13 cellular contexts compared by ENCODE assay signal in genomic region chr20:58896820-58897219, GRCh38. TPM values are rescaled to one million over a fixed set of nuclear protein-coding genes. Genes with fewer than 3 reads are reported as not detected.
DNase-seq lines count a peak whose midpoint lies in the region; ATAC-seq, FAIRE-seq and TF ChIP-seq lines count a peak whose summit lies in the region.
"Had no signal": no experiment of that assay in that cellular context is flagged by ENCODE, and none has a peak within 500 bp of the region (broad histone marks: within the 10 kb centered on the region; RNA-seq: fewer than 3 reads in every experiment).

No MANE protein-coding gene starts in this region.

- peak overlapping the region; percentile 36 to 37 for H3K27ac ChIP-seq in right atrium auricular region
- H3K27ac ChIP-seq in heart left ventricle, result peak overlapping the region in 3 of 12 donors; percentile 10 to 36 (median 31)
- no peak overlapping the region for H3K27ac ChIP-seq in muscle layer of colon (ENCODE audit: low read depth, low read length)
- peak overlapping the region; percentile 0 for H3K27ac ChIP-seq in temporal lobe (ENCODE audit: low read depth, low read length)
- no peak overlapping the region for H3K27ac ChIP-seq in upper lobe of right lung
- no peak overlapping the region for H3K27ac ChIP-seq in kidney (ENCODE audit: low read depth in 2 of 2, low read length in 2 of 2)

- H3K36me3 ChIP-seq in right atrium auricular region (no peaks in the 10 kb centered on the region), heart left ventricle (peaks cover 0 to 44% (median 6%) of the 10 kb centered on the region in 9 donors), muscle layer of colon (ENCODE audit: insufficient read depth, low read length) (peaks cover 9% of the 10 kb centered on the region), upper lobe of right lung (peaks cover 22% of the 10 kb centered on the region), kidney (ENCODE audit: control insufficient read depth in 1 of 2, insufficient read depth in 2 of 2, low read length in 2 of 2) (peaks cover 0 to 14% of the 10 kb centered on the region in 2 donors)

- H3K27me3 Mint-ChIP-seq in activated naive CD8-positive, alpha-beta T cell treated with anti-CD3 and anti-CD28 coated beads for 36 hours, result peaks cover 4% of the 10 kb centered on the region

- H3K27me3 ChIP-seq in right atrium auricular region (no peaks in the 10 kb centered on the region), heart left ventricle (no peaks in the 10 kb centered on the region), muscle layer of colon (ENCODE audit: control insufficient read depth in 1 of 2, insufficient read depth in 2 of 2, low read length in 2 of 2) (no peaks in the 10 kb centered on the region), upper lobe of right lung (no peaks in the 10 kb centered on the region)

- H3K4me1 ChIP-seq in right atrium auricular region, result peaks cover 0 to 89% of the 10 kb centered on the region in 2 donors
- peaks cover 17 to 90% (median 80%) of the 10 kb centered on the region in 12 donors for H3K4me1 ChIP-seq in heart left ventricle
- H3K4me1 ChIP-seq in muscle layer of colon (ENCODE audit: insufficient read depth, low read length), result peaks cover 70% of the 10 kb centered on the region
- H3K4me1 ChIP-seq in upper lobe of right lung, result peaks cover 60% of the 10 kb centered on the region
- H3K4me1 ChIP-seq in kidney (ENCODE audit: control insufficient read depth in 1 of 2, insufficient read depth in 1 of 2, low read depth in 1 of 2, low read length in 2 of 2), result peaks cover 20 to 21% of the 10 kb centered on the region in 2 donors

- WGBS in heart left ventricle, 4 donors, result 33 to 50% (median 44%) methylated on average over 3 of the region's 3 CpGs

- H3K9ac ChIP-seq in muscle layer of colon (ENCODE audit: low read length), result peak overlapping the region; percentile 19
- H3K9ac ChIP-seq in kidney (ENCODE audit: low read length in 2 of 2), result no peak overlapping the region

- peaks cover 73% of the 10 kb centered on the region for H3K4me1 Mint-ChIP-seq in activated naive CD8-positive, alpha-beta T cell treated with anti-CD3 and anti-CD28 coated beads for 36 hours

- TF ChIP-seq CTCF in right atrium auricular region (IDR thresholded peaks at IDR 0.05) (no peak), heart left ventricle (IDR thresholded peaks at IDR 0.05) (no peak), upper lobe of right lung (IDR thresholded peaks at IDR 0.05) (no peak), kidney (IDR thresholded peaks at IDR 0.05; ENCODE audit: borderline replicate concordance, extremely low read depth, insufficient read depth) (no peak)

- no peak overlapping the region for H3K4me3 Mint-ChIP-seq in activated naive CD8-positive, alpha-beta T cell treated with anti-CD3 and anti-CD28 coated beads for 36 hours

- no peak for DNase-seq in right atrium auricular region (ENCODE audit: low spot score)
- DNase-seq in heart left ventricle, result no peak
- no peak for DNase-seq in activated naive CD8-positive, alpha-beta T cell treated with anti-CD3 and anti-CD28 coated beads for 36 hours
- no peak for DNase-seq in SKM-1 treated with dmso at 0.1 percent for 144 hours (lab: John Stamatoyannopoulos, UW; ENCODE audit: unreplicated experiment)
- DNase-seq in upper lobe of right lung, result no peak
- no peak for DNase-seq in kidney
- DNase-seq: DMS79 treated with DMSO at 0.1 percent for 48 hours, NCI-H1092, posterior cingulate gyrus, SHP77 treated with DMSO at 0.1 percent for 48 hours had no signal

- H3K36me3 Mint-ChIP-seq in activated naive CD8-positive, alpha-beta T cell treated with anti-CD3 and anti-CD28 coated beads for 36 hours, result peaks cover 60% of the 10 kb centered on the region

- ATAC-seq in heart left ventricle (no peak), upper lobe of right lung (no peak)

- H3K4me3 ChIP-seq in right atrium auricular region, result no peak overlapping the region
- peak overlapping the region in 1 of 12 donors; percentile 11 for H3K4me3 ChIP-seq in heart left ventricle
- no peak overlapping the region for H3K4me3 ChIP-seq in muscle layer of colon (ENCODE audit: low read depth in 1 of 2, low read length in 2 of 2)
- no peak overlapping the region for H3K4me3 ChIP-seq in upper lobe of right lung
- no peak overlapping the region for H3K4me3 ChIP-seq in kidney (ENCODE audit: low read length in 2 of 2)

- no peak for TF ChIP-seq POLR2A in heart left ventricle (IDR thresholded peaks at IDR 0.05)

- H3K9me3 Mint-ChIP-seq in activated naive CD8-positive, alpha-beta T cell treated with anti-CD3 and anti-CD28 coated beads for 36 hours, result no peaks in the 10 kb centered on the region

- intact Hi-C loops in heart left ventricle (cut with DNase I), result loop anchor here in 1 of 10 donors (5.0 kb wide), 1 partner anchor 85 kb away; the partner anchor contains the start of gene NELFCD
- intact Hi-C loops in upper lobe of right lung (cut with DNase I), result no loop called here
- intact Hi-C loops in kidney (cut with DNase I), result no loop called here

- no peaks in the 10 kb centered on the region for H3K9me3 ChIP-seq in right atrium auricular region
- H3K9me3 ChIP-seq in heart left ventricle, result no peaks in the 10 kb centered on the region
- H3K9me3 ChIP-seq in muscle layer of colon (ENCODE audit: low read length), result no peaks in the 10 kb centered on the region
- no peaks in the 10 kb centered on the region for H3K9me3 ChIP-seq in upper lobe of right lung
- H3K9me3 ChIP-seq in kidney (ENCODE audit: control insufficient read depth in 1 of 2, low read length in 2 of 2), result no peaks in the 10 kb centered on the region

- FAIRE-seq in kidney (lab: Jason Lieb, UNC), result no peak

- peak overlapping the region; percentile 88 for H3K27ac Mint-ChIP-seq in activated naive CD8-positive, alpha-beta T cell treated with anti-CD3 and anti-CD28 coated beads for 36 hours

RNA-seq across cellular contexts. Expression of gene GNAS, which starts 44.3 kb away (rescaled TPM):
- total RNA-seq in right atrium auricular region (1,000 to 10,000 TPM; 1,032 to 1,202 TPM), heart left ventricle (1,000 to 10,000 TPM; 1,430 to 2,119 (median 1,604) TPM), temporal lobe (498 TPM), upper lobe of right lung (746 TPM), kidney (792 TPM)
- polyA plus RNA-seq in heart left ventricle (1,000 to 10,000 TPM; 1,246 to 2,999 TPM), kidney (ENCODE audit: insufficient read depth, low read depth, low replicate concordance) (867 TPM)
- 100 to 1,000 TPM; 779 to 785 TPM for total RNA-seq in activated naive CD8-positive, alpha-beta T cell treated with anti-CD3 and anti-CD28 coated beads for 36 hours

RNA-seq across cellular contexts. Expression of gene GNAS-AS1, which starts 46.1 kb away (rescaled TPM):
- total RNA-seq in right atrium auricular region (not detected), heart left ventricle (under 1 TPM in 7 of 9 donors, not detected in 2; 0.22 to 0.79 (median 0.29) TPM), temporal lobe (0.49 TPM), upper lobe of right lung (1.1 TPM), kidney (0.88 TPM)
- polyA plus RNA-seq in heart left ventricle (under 1 TPM; 0.17 to 0.91 TPM), kidney (ENCODE audit: insufficient read depth, low read depth, low replicate concordance) (0.37 TPM)
- 1 to 10 TPM; 1.0 to 1.3 TPM for total RNA-seq in activated naive CD8-positive, alpha-beta T cell treated with anti-CD3 and anti-CD28 coated beads for 36 hours
- total RNA-seq: lung microvascular endothelial cell had no signal

Comparison
In these comparisons a context has a peak if more than half of its experiments do, and no peak if none do; other contexts are left out.
1. H3K27ac ChIP-seq: peak in right atrium auricular region (2 of 2) and temporal lobe (single experiment); none in muscle layer of colon (single experiment), upper lobe of right lung (single experiment) and kidney (0 of 2).